8 cellular contexts compared by ENCODE assay signal in the genomic region with DNA sequence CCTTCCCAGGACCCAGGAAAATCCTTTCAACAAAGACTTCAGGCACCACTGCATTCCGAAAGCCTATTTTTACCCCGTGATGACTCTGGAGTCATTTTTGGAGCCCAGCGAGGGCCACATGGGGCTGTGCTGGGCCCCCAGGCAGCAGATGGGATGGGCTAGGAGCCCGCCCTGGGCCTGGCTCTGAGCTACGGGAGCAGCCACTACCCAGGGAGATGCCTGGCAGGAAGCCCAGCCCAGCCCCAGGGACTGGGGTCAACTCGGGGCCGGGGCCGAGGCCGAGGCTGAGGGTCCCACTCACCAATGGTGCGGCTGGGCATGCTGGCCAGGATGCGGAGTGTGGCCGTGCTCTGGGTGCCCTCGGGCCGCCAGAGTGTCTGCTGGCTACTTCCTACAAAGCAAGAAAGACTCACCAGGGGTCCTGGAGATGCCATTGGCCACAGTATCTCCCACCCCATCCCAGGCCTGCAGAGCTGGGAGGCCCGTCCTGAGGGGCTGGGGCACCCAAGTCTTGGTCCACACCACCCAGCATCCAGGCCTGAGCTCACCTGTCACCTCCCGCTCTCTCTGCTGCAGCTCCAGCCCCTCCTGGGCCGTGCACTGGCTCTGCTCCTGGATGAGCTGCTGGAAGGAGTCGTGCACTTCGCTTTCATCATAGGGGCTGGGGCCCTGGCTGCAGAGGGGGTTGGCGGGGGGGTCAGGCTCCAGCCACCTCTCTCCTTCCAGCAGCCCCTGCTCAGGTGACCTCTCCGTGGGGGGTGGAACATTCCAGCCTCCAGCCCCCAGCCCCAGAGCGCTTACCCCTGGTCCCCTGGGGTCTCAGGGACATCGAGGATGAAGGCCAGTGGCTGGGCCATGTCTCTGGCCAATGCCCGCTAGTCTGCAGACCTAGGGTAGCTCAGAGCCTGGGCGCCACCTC. TPM values are rescaled to one million over a fixed set of nuclear protein-coding genes. Genes with fewer than 3 reads are reported as not detected.
DNase-seq lines count a peak whose midpoint lies in the region; ATAC-seq, FAIRE-seq and TF ChIP-seq lines count a peak whose summit lies in the region.
"Had no signal": no experiment of that assay in that cellular context is flagged by ENCODE, and none has a peak within 500 bp of the region (broad histone marks: within the 10 kb centered on the region; RNA-seq: fewer than 3 reads in every experiment).

No MANE protein-coding gene starts in this region.

- TF ChIP-seq CTCF in PC-9 (conservative IDR thresholded peaks at IDR 0.05) (no peak), cardiac muscle cell (IDR thresholded peaks at IDR 0.05; ENCODE audit: low read depth, low read length) (no peak), spleen (IDR thresholded peaks at IDR 0.05 in 8 of 11, conservative IDR thresholded peaks at IDR 0.05 in 3 of 11) (no peak), H9 (conservative IDR thresholded peaks at IDR 0.05) (no peak)

- H3T11ph ChIP-seq in H9 (ENCODE audit: low read length): no peak overlapping the region

- no peak overlapping the region; a peak in 2 of 5 replicates for H3K4me3 Mint-ChIP-seq in H9

- H2BK5ac ChIP-seq in H9 (ENCODE audit: insufficient read length, low read length): no peak overlapping the region

- H3K27ac ChIP-seq in PC-9 (no peak overlapping the region), cardiac muscle cell (peak overlapping the region; percentile 88), spleen (peak overlapping the region; percentile 87 to 97 (median 94)), H9 (ENCODE audit: insufficient read length, low read depth, low read length) (no peak overlapping the region)

- H3K27me3 Mint-ChIP-seq in H9 (ENCODE audit: low read depth): peaks cover 4% of the 10 kb centered on the region

- no peak overlapping the region for H3K9ac ChIP-seq in H9 (ENCODE audit: extremely low read depth, insufficient read length, low read length)

- H3K79me2 ChIP-seq in PC-9 (ENCODE audit: low read depth) (peaks cover 13% of the 10 kb centered on the region), H9 (ENCODE audit: insufficient read depth, low read length) (no peaks in the 10 kb centered on the region; the same call in 1 of the 2 replicates)

- no peak overlapping the region for H2BK120ac ChIP-seq in H9 (ENCODE audit: low read depth, low read length, poor library complexity, severe bottlenecking)

- intact Hi-C loops in PC-9 (cut with micrococcal nuclease; ENCODE audit: unreplicated experiment) (no loop called here), spleen (cut with DNase I; ENCODE audit: low total_unique reads) (no loop called here)

- H4K5ac ChIP-seq in H9 (ENCODE audit: insufficient read length, low read depth, low read length): no peak overlapping the region

- BruUV-seq in PC-9 (replicated peaks; lab: Mats Ljungman, UMichigan): no TSS peak

- H3K9me2 ChIP-seq in PC-9 (ENCODE audit: insufficient read depth): no peaks in the 10 kb centered on the region

- WGBS in spleen, 5 donors: 49 to 70% (median 52%) methylated on average over 8 to 25 of the region's 25 CpGs
- WGBS in H9 (ENCODE audit: extremely low coverage, insufficient read length, low lambda C conversion rate): no CpG with 5 or more reads among the region's 25 CpGs

- H4K8ac ChIP-seq in H9 (replicated peaks; ENCODE audit: insufficient read length, low read depth, low read length): no peak overlapping the region

- H3F3A ChIP-seq in PC-9 (ENCODE audit: insufficient read depth, low read depth): peaks cover 11% of the 10 kb centered on the region; the same call in 1 of the 2 replicates

- H3K4me1 Mint-ChIP-seq in H9: peaks cover 24% of the 10 kb centered on the region in 2 experiments

- no peak overlapping the region for H2AFZ ChIP-seq in PC-9
- no peak overlapping the region for H2AFZ ChIP-seq in H9 (ENCODE audit: low read length)

- peaks cover 7 to 22% (median 17%) of the 10 kb centered on the region in 3 experiments for H3K36me3 Mint-ChIP-seq in H9 (ENCODE audit: insufficient read depth in 1 of 3, low read depth in 3 of 3)

- H3K56ac ChIP-seq in H9 (ENCODE audit: insufficient read length, low read depth, low read length): no peak overlapping the region

- H3K9me3 ChIP-seq in PC-9 (ENCODE audit: insufficient read depth, low read depth) (no peaks in the 10 kb centered on the region), cardiac muscle cell (ENCODE audit: low read depth) (no peaks in the 10 kb centered on the region), spleen (no peaks in the 10 kb centered on the region), H9 (ENCODE audit: control insufficient read depth, low read depth, low read length) (no peaks in the 10 kb centered on the region)

- no peak overlapping the region for H4K91ac ChIP-seq in H9 (ENCODE audit: insufficient read length, low read depth, low read length)

- H3K27me3 ChIP-seq in PC-9 (ENCODE audit: insufficient read depth, low read depth) (no peaks in the 10 kb centered on the region), cardiac muscle cell (no peaks in the 10 kb centered on the region), spleen (replicated peaks in 1 of 7) (no peaks in the 10 kb centered on the region), H9 (ENCODE audit: insufficient read depth, low read length) (no peaks in the 10 kb centered on the region; the same call in 1 of the 2 replicates)

- H3K4me3 ChIP-seq in PC-9: no peak overlapping the region
- no peak overlapping the region for H3K4me3 ChIP-seq in cardiac muscle cell
- H3K4me3 ChIP-seq in spleen: peak overlapping the region; percentile 70 to 99 (median 96)

- no peak overlapping the region for H2BK15ac ChIP-seq in H9 (ENCODE audit: low read depth, low read length)

- H2BK20ac ChIP-seq in H9 (ENCODE audit: low read depth, low read length, poor library complexity, severe bottlenecking): no peak overlapping the region

- H3K23ac ChIP-seq in H9 (ENCODE audit: insufficient read length, low read depth, low read length): no peak overlapping the region

- H3K27ac Mint-ChIP-seq in H9: no peak overlapping the region; a peak in 1 of 7 replicates

- FAIRE-seq in GM12891 (lab: Jason Lieb, UNC): no peak

- H3K4ac ChIP-seq in H9 (ENCODE audit: low read depth, low read length): no peak overlapping the region

- no peaks in the 10 kb centered on the region; a peak in 2 of 5 replicates for H3K9me3 Mint-ChIP-seq in H9

- peak; percentile 2 for TF ChIP-seq POLR2A in GM19099 (IDR thresholded peaks at IDR 0.05; ENCODE audit: extremely low read depth, insufficient read length, low read depth)
- no peak for TF ChIP-seq POLR2A in spleen (IDR thresholded peaks at IDR 0.05)
- no peak for TF ChIP-seq POLR2A in GM12891 (IDR thresholded peaks at IDR 0.05; ENCODE audit: low read depth, low read length)

- H4K20me1 ChIP-seq in PC-9 (ENCODE audit: insufficient read depth): no peaks in the 10 kb centered on the region
- H4K20me1 ChIP-seq in H9 (ENCODE audit: control insufficient read depth, insufficient read depth, insufficient read length): no peaks in the 10 kb centered on the region

- CTCF ChIA-PET in PC-9 (lab: Charles Lee): interaction anchor here (1.1 kb wide), 1 partner anchor 12 kb away, joined by 3 read pairs; no protein-coding TSS in a partner anchor

- H3K4me2 ChIP-seq in PC-9 (peak overlapping the region; percentile 96; the same call in 1 of the 2 replicates), H9 (ENCODE audit: insufficient read depth, insufficient read length, low read length) (no peak overlapping the region)

- H3K4me1 ChIP-seq in PC-9 (replicated peaks; ENCODE audit: insufficient read depth) (peaks cover 13% of the 10 kb centered on the region), cardiac muscle cell (ENCODE audit: low read depth) (peaks cover 14% of the 10 kb centered on the region), spleen (peaks cover 72 to 100% (median 93%) of the 10 kb centered on the region in 6 donors), H9 (ENCODE audit: insufficient read depth, low read length) (peaks cover 10% of the 10 kb centered on the region; the same call in 1 of the 2 replicates)

- POLR2A ChIA-PET in PC-9 (lab: Charles Lee; ENCODE audit: unreplicated experiment): interaction anchor here (0.6 kb wide), 1 partner anchor 14 kb away, joined by 5 read pairs; no protein-coding TSS in a partner anchor

- H3K23me2 ChIP-seq in H9 (ENCODE audit: insufficient read length, low read depth, low read length, poor library complexity, severe bottlenecking): peaks cover 19% of the 10 kb centered on the region

- H3K36me3 ChIP-seq in PC-9 (ENCODE audit: low read depth): no peaks in the 10 kb centered on the region
- peaks cover 14% of the 10 kb centered on the region for H3K36me3 ChIP-seq in cardiac muscle cell
- peaks cover 0 to 55% (median 46%) of the 10 kb centered on the region in 6 donors for H3K36me3 ChIP-seq in spleen

- H2BK12ac ChIP-seq in H9 (ENCODE audit: insufficient read length, low read depth, low read length): no peak overlapping the region

- H2AK5ac ChIP-seq in H9 (ENCODE audit: insufficient read length, low read length): no peak overlapping the region

- H3K18ac ChIP-seq in H9 (ENCODE audit: insufficient read length, low read depth, low read length): no peak overlapping the region

- DNase-seq in PC-9 (no peak), cardiac muscle cell (ENCODE audit: low read depth in 1 of 2, low spot score in 1 of 2) (no peak), spleen (peak; percentile 85), GM12891 (ENCODE audit: insufficient read length, low spot score) (no peak), H9 (no peak)

- no peaks in the 10 kb centered on the region for H3K79me1 ChIP-seq in H9 (ENCODE audit: insufficient read depth, low read depth, low read length, poor library complexity, severe bottlenecking)

- H3K14ac ChIP-seq in H9 (ENCODE audit: insufficient read depth, low read length): no peak overlapping the region; the same call in 1 of the 2 replicates

- ATAC-seq in GM18511 (IDR thresholded peaks at IDR 0.05; ENCODE audit: unreplicated experiment): no peak

RNA-seq across cellular contexts. Expression of a gene that starts 2.3 kb away (rescaled TPM):
- 97.7 and 116 TPM in 2 replicates for total RNA-seq in PC-9 (2021)
- 83.0 and 144 TPM in 2 replicates for total RNA-seq in cardiac muscle cell
- polyA plus RNA-seq in cardiac muscle cell: 85.4 and 128 TPM in 2 replicates
- 100 to 1,000 TPM; 169 to 425 (median 354) TPM for total RNA-seq in spleen
- 100 to 1,000 TPM; 132 to 269 (median 252) TPM for polyA plus RNA-seq in spleen
- 125 TPM for polyA plus RNA-seq in GM12891 (2012; ENCODE audit: low read depth, missing spikeins)
- 85.7 and 86.8 TPM in 2 replicates for total RNA-seq in H9 (2021)

RNA-seq across cellular contexts. Expression of a gene that starts 4.3 kb away (rescaled TPM):
- total RNA-seq in PC-9 (2021) (1.9 and 2.6 TPM in 2 replicates), cardiac muscle cell (0.42 and 1.1 TPM in 2 replicates), spleen (100 to 1,000 TPM; 116 to 222 (median 205) TPM), H9 (2021) (1.0 and 1.9 TPM in 2 replicates)
- polyA plus RNA-seq in cardiac muscle cell (1.8 and 3.1 TPM in 2 replicates), spleen (100 to 1,000 TPM; 103 to 191 (median 158) TPM)
- polyA plus RNA-seq in GM12891 (2012; ENCODE audit: low read depth, missing spikeins): 67.1 TPM

RNA-seq across cellular contexts. Expression of a gene that starts 19.9 kb away (rescaled TPM):
- total RNA-seq in PC-9 (2021) (not detected in 2 replicates), cardiac muscle cell (not detected in 2 replicates), spleen (1 to 10 TPM in 2 of 7 donors, under 1 TPM in 2, not detected in 3; 0.19 to 3.0 (median 0.95) TPM), H9 (2021) (not detected in 2 replicates)
- polyA plus RNA-seq in cardiac muscle cell (not detected in 2 replicates), spleen (under 1 TPM in 2 of 3 donors, not detected in 1; 0.46 TPM)
- 5.8 TPM for polyA plus RNA-seq in GM12891 (2012; ENCODE audit: low read depth, missing spikeins)
- total RNA-seq: lung microvascular endothelial cell had no signal

RNA-seq across cellular contexts. Expression of a gene that starts 42.1 kb away (rescaled TPM):
- total RNA-seq in PC-9 (2021): 91.9 and 95.0 TPM in 2 replicates
- total RNA-seq in cardiac muscle cell: 107 and 126 TPM in 2 replicates
- 262 and 269 TPM in 2 replicates for polyA plus RNA-seq in cardiac muscle cell
- 100 to 1,000 TPM; 107 to 179 (median 137) TPM for total RNA-seq in spleen
- 100 to 1,000 TPM; 152 to 201 (median 170) TPM for polyA plus RNA-seq in spleen
- 338 TPM for polyA plus RNA-seq in GM12891 (2012; ENCODE audit: low read depth, missing spikeins)
- 41.0 and 43.9 TPM in 2 replicates for total RNA-seq in H9 (2021)

Comparison
In these comparisons a context has a peak if more than half of its experiments do, and no peak if none do; other contexts are left out.
1. H3K27ac ChIP-seq: peak in cardiac muscle cell (single experiment) and spleen (8 of 8); none in PC-9 (single experiment) and H9 (single experiment).
2. H3K4me3 ChIP-seq: peak in spleen (8 of 8); none in PC-9 (single experiment) and cardiac muscle cell (single experiment).
3. RNA of a gene that starts 4.3 kb away (total RNA-seq): 116 to 222 TPM in spleen; 1.9 to 2.6 TPM in PC-9, 0.42 to 1.1 TPM in cardiac muscle cell and 1.0 to 1.9 TPM in H9; every median in the first group is over 10 times any median in the second.